Comparison of ENCODE assay signal across 14 cellular contexts in the genomic region with DNA sequence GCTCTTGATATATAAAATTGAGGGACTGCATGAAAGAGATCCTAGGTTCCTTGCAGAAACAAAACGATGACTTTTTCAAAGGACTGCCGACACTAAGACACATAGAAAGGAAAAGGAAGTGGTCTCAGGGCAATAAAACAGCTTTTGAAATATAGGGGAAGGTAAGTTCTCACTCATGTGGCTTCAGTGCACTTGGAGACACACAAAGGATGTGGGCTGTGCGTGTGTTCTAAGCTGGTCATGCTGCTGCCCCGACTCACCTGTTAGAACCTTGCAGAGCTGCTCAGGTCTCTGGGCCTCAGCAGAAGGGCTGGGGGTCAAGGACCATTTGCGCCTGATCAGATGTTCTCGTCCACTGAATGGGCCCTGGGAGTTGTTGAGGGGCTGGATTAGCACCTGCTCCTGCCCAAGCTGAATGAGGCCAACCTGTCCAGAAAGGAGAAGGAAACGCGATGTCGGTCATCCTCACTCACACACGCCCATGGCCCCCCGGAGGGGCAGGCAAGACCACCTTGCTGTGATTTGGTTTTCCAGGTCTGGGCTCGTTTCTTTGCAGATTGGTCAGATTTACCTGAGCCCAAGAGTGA. TPM values are rescaled to one million over a fixed set of nuclear protein-coding genes. Genes with fewer than 3 reads are reported as not detected.
DNase-seq lines count a peak whose midpoint lies in the region; ATAC-seq and TF ChIP-seq lines count a peak whose summit lies in the region.
"Had no signal": no experiment of that assay in that cellular context is flagged by ENCODE, and none has a peak within 500 bp of the region (broad histone marks: within the 10 kb centered on the region; RNA-seq: fewer than 3 reads in every experiment).

No MANE protein-coding gene starts in this region.

- H3K9me2 ChIP-seq in Loucy (replicated peaks; ENCODE audit: low read depth, low read length): no peaks in the 10 kb centered on the region

- POLR2A ChIA-PET in CD8-positive, alpha-beta memory T cell (lab: Charles Lee): interaction anchor here (0.6 to 1.5 kb wide), 4 partner anchors 9 to 284 kb away, joined by 3 to 10 read pairs (median 4); no protein-coding TSS in a partner anchor
- POLR2A ChIA-PET in naive thymus-derived CD8-positive, alpha-beta T cell (lab: Charles Lee): interaction anchor here (0.5 to 1.6 kb wide), 7 partner anchors 8 to 1414 kb away, joined by 3 to 13 read pairs (median 5); no protein-coding TSS in a partner anchor

- H3K4me1 Mint-ChIP-seq in CD8-positive, alpha-beta memory T cell: peaks cover 67 to 84% (median 77%) of the 10 kb centered on the region in 3 donors
- H3K4me1 Mint-ChIP-seq in activated T-cell treated with anti-CD3 and anti-CD28 coated beads, Interleukin-2, amount 50 U/mL, for 4 hours (ENCODE audit: low read depth): peaks cover 66% of the 10 kb centered on the region
- H3K4me1 Mint-ChIP-seq in naive thymus-derived CD8-positive, alpha-beta T cell: peaks cover 37 to 86% (median 78%) of the 10 kb centered on the region in 4 donors
- H3K4me1 Mint-ChIP-seq: CD14-positive monocyte had no signal

- H3K36me3 ChIP-seq in CD8-positive, alpha-beta memory T cell (ENCODE audit: insufficient read depth, low read length): no peaks in the 10 kb centered on the region
- H3K36me3 ChIP-seq in Loucy (ENCODE audit: insufficient read depth, low read length) (no peaks in the 10 kb centered on the region), mesenchymal stem cell (ENCODE audit: control insufficient read depth in 1 of 2, insufficient read depth in 2 of 2, low read depth in 1 of 2, low read length in 2 of 2) (no peaks in the 10 kb centered on the region)
- H3K36me3 ChIP-seq: left lung had no signal

- H4K91ac ChIP-seq in mesenchymal stem cell (ENCODE audit: low read length): no peak overlapping the region

- no peaks in the 10 kb centered on the region for H3K79me1 ChIP-seq in mesenchymal stem cell (replicated peaks; ENCODE audit: low read length, poor library complexity, severe bottlenecking)

- H3K4me2 ChIP-seq in Loucy (ENCODE audit: low read depth, low read length, poor library complexity, severe bottlenecking) (peak overlapping the region; percentile 88), mesenchymal stem cell (ENCODE audit: low read length, poor library complexity, severe bottlenecking) (no peak overlapping the region)

- no peak overlapping the region for H2BK15ac ChIP-seq in mesenchymal stem cell (ENCODE audit: low read depth, poor library complexity, severe bottlenecking)

- no peak for TF ChIP-seq CTCF in Loucy (conservative IDR thresholded peaks at IDR 0.05; ENCODE audit: low read length)

- no peak overlapping the region for H3K23ac ChIP-seq in mesenchymal stem cell (ENCODE audit: low read length in 2 of 2)

- H2BK12ac ChIP-seq in mesenchymal stem cell (ENCODE audit: low read length in 2 of 2): no peak overlapping the region

- peaks cover 0 to under 1% (median 0%) of the 10 kb centered on the region in 3 donors for H3K36me3 Mint-ChIP-seq in CD8-positive, alpha-beta memory T cell
- no peaks in the 10 kb centered on the region for H3K36me3 Mint-ChIP-seq in activated T-cell treated with anti-CD3 and anti-CD28 coated beads, Interleukin-2, amount 50 U/mL, for 4 hours (ENCODE audit: insufficient read depth)
- H3K36me3 Mint-ChIP-seq in naive thymus-derived CD8-positive, alpha-beta T cell: peaks cover 0 to 10% (median 0%) of the 10 kb centered on the region in 3 donors
- H3K36me3 Mint-ChIP-seq: CD14-positive monocyte had no signal

- H3K9me3 ChIP-seq in CD8-positive, alpha-beta memory T cell (ENCODE audit: low read length): no peaks in the 10 kb centered on the region
- H3K9me3 ChIP-seq in Loucy (ENCODE audit: insufficient read depth, low read depth, low read length) (no peaks in the 10 kb centered on the region), mesenchymal stem cell (ENCODE audit: control insufficient read depth, low read length) (no peaks in the 10 kb centered on the region)
- H3K9me3 ChIP-seq: left lung had no signal

- peak overlapping the region; percentile 45 to 96 (median 84) for H3K27ac Mint-ChIP-seq in CD8-positive, alpha-beta memory T cell
- peak overlapping the region in 9 of 10 donors; percentile 26 to 90 (median 72) for H3K27ac Mint-ChIP-seq in naive thymus-derived CD8-positive, alpha-beta T cell
- H3K27ac Mint-ChIP-seq: CD14-positive monocyte; dendritic cell treated with granulocyte-macrophage colony-stimulating factor and Interleukin-4, amounts not matched to agents 40 ng/mL and 50 ng/mL, for 4 days had no signal

- no peaks in the 10 kb centered on the region for H3K79me2 ChIP-seq in Loucy (ENCODE audit: insufficient read depth, low read length)

- no peak overlapping the region for H2AK5ac ChIP-seq in mesenchymal stem cell (ENCODE audit: low read length, severe bottlenecking)

- H3K4me3 Mint-ChIP-seq in CD8-positive, alpha-beta memory T cell: peak overlapping the region; percentile 60 to 88 (median 76)
- H3K4me3 Mint-ChIP-seq in activated T-cell treated with anti-CD3 and anti-CD28 coated beads, Interleukin-2, amount 50 U/mL, for 4 hours: peak overlapping the region; percentile 51
- peak overlapping the region; percentile 56 to 83 (median 78) for H3K4me3 Mint-ChIP-seq in naive thymus-derived CD8-positive, alpha-beta T cell
- H3K4me3 Mint-ChIP-seq: CD14-positive monocyte; dendritic cell treated with granulocyte-macrophage colony-stimulating factor and Interleukin-4, amounts not matched to agents 40 ng/mL and 50 ng/mL, for 4 days had no signal

- H3K9ac ChIP-seq in Loucy (ENCODE audit: low read depth, low read length, poor library complexity, severe bottlenecking) (peak overlapping the region; percentile 66), mesenchymal stem cell (ENCODE audit: low read length) (no peak overlapping the region)

- H3K4me1 ChIP-seq in CD8-positive, alpha-beta memory T cell (ENCODE audit: insufficient read depth, low read length): peaks cover 72% of the 10 kb centered on the region
- H3K4me1 ChIP-seq in Loucy (ENCODE audit: insufficient read depth, low read length, poor library complexity, severe bottlenecking) (peaks cover 89% of the 10 kb centered on the region), mesenchymal stem cell (ENCODE audit: control insufficient read depth, insufficient read depth, low read depth, low read length) (no peaks in the 10 kb centered on the region)
- H3K4me1 ChIP-seq: left lung had no signal

- H2AFZ ChIP-seq in Loucy (ENCODE audit: low read length) (peak overlapping the region; percentile 69; the same call in 1 of the 2 replicates), mesenchymal stem cell (ENCODE audit: low read depth, low read length) (no peak overlapping the region)

- 77% methylated on average over 12 of the region's 12 CpGs for WGBS in mesenchymal stem cell

- H3K27ac ChIP-seq in CD8-positive, alpha-beta memory T cell (ENCODE audit: low read depth, low read length): no peak overlapping the region
- no peak overlapping the region for H3K27ac ChIP-seq in mesenchymal stem cell (ENCODE audit: low read length, poor library complexity, severe bottlenecking)

- ATAC-seq in activated T-cell treated with anti-CD3 and anti-CD28 coated beads, Interleukin-2, amount 50 U/mL, for 4 hours: peak; percentile 61
- ATAC-seq in naive thymus-derived CD8-positive, alpha-beta T cell: peak; percentile 91 to 97
- ATAC-seq in GM18867 (IDR thresholded peaks at IDR 0.05; ENCODE audit: unreplicated experiment): no peak
- ATAC-seq: left lung, Panc1 had no signal

- H3K14ac ChIP-seq in mesenchymal stem cell (ENCODE audit: low read length in 2 of 2): no peak overlapping the region

- DNase-seq in CD8-positive, alpha-beta memory T cell: peak in 4 of 5 donors; percentile 9 to 75 (median 64)
- DNase-seq in activated T-cell treated with anti-CD3 and anti-CD28 coated beads, Interleukin-2, amount 50 U/mL, for 4 hours: no peak
- peak in 9 of 10 donors; percentile 17 to 85 (median 58) for DNase-seq in naive thymus-derived CD8-positive, alpha-beta T cell
- no peak for DNase-seq in NCI-H345 treated with DMSO at 0.1 percent for 48 hours (lab: John Stamatoyannopoulos, UW; ENCODE audit: unreplicated experiment)
- no peak for DNase-seq in mesenchymal stem cell
- DNase-seq: aorta, hypothalamus, left lung, NCI-H446 treated with DMSO at 0.1 percent for 48 hours had no signal

- no peaks in the 10 kb centered on the region for H3K27me3 ChIP-seq in CD8-positive, alpha-beta memory T cell (ENCODE audit: insufficient read depth, low read length, poor library complexity, severe bottlenecking)
- no peaks in the 10 kb centered on the region for H3K27me3 ChIP-seq in Loucy (ENCODE audit: insufficient read depth, low read length, poor library complexity, severe bottlenecking)
- peaks cover 0 to 51% of the 10 kb centered on the region in 2 experiments for H3K27me3 ChIP-seq in mesenchymal stem cell (ENCODE audit: control insufficient read depth in 1 of 2, insufficient read depth in 1 of 2, low read length in 2 of 2)

- H3K18ac ChIP-seq in mesenchymal stem cell (ENCODE audit: low read depth in 1 of 2, low read length in 2 of 2): no peak overlapping the region

- no peak overlapping the region for H2BK120ac ChIP-seq in mesenchymal stem cell (ENCODE audit: low read depth, low read length)

- H3K4ac ChIP-seq in mesenchymal stem cell (ENCODE audit: low read depth in 1 of 2, low read length in 2 of 2): no peak overlapping the region

- CTCF ChIA-PET in CD8-positive, alpha-beta memory T cell (lab: Charles Lee): interaction anchor here (0.8 to 6.9 kb wide), 8 partner anchors 9 to 678 kb away, joined by 3 to 61 read pairs (median 4); a partner anchor contains a TSS

- no peak overlapping the region for H4K8ac ChIP-seq in mesenchymal stem cell (ENCODE audit: low read length)

- H4K20me1 ChIP-seq in Loucy (ENCODE audit: insufficient read depth, low read length, poor library complexity, severe bottlenecking): no peaks in the 10 kb centered on the region

- H3K9me3 Mint-ChIP-seq in CD8-positive, alpha-beta memory T cell: no peaks in the 10 kb centered on the region
- H3K9me3 Mint-ChIP-seq in activated T-cell treated with anti-CD3 and anti-CD28 coated beads, Interleukin-2, amount 50 U/mL, for 4 hours: no peaks in the 10 kb centered on the region
- H3K9me3 Mint-ChIP-seq in naive thymus-derived CD8-positive, alpha-beta T cell: no peaks in the 10 kb centered on the region
- H3K9me3 Mint-ChIP-seq: dendritic cell treated with granulocyte-macrophage colony-stimulating factor and Interleukin-4, amounts not matched to agents 40 ng/mL and 50 ng/mL, for 4 days had no signal

- peak overlapping the region; percentile 58 for H3K4me3 ChIP-seq in CD8-positive, alpha-beta memory T cell (ENCODE audit: low read length)
- H3K4me3 ChIP-seq in Loucy (ENCODE audit: low read length, poor library complexity, severe bottlenecking) (peak overlapping the region; percentile 71), mesenchymal stem cell (ENCODE audit: insufficient read depth in 1 of 2, low read depth in 1 of 2, low read length in 2 of 2) (no peak overlapping the region)
- H3K4me3 ChIP-seq: left lung had no signal

- no peaks in the 10 kb centered on the region for H3K27me3 Mint-ChIP-seq in CD8-positive, alpha-beta memory T cell
- H3K27me3 Mint-ChIP-seq in activated T-cell treated with anti-CD3 and anti-CD28 coated beads, Interleukin-2, amount 50 U/mL, for 4 hours (ENCODE audit: low read depth): no peaks in the 10 kb centered on the region
- H3K27me3 Mint-ChIP-seq in naive thymus-derived CD8-positive, alpha-beta T cell: peaks cover 0 to 29% (median 3%) of the 10 kb centered on the region in 5 donors

- no peak overlapping the region for H2BK5ac ChIP-seq in mesenchymal stem cell (ENCODE audit: low read depth, low read length, poor library complexity, severe bottlenecking)

- H3F3A ChIP-seq in Loucy (ENCODE audit: low read depth): peaks cover 10% of the 10 kb centered on the region

RNA-seq across cellular contexts. Expression of a gene that starts 11.1 kb away (rescaled TPM):
- total RNA-seq in CD8-positive, alpha-beta memory T cell: 1 to 10 TPM; 1.2 to 1.9 TPM
- polyA plus RNA-seq in CD8-positive, alpha-beta memory T cell: 2.3 TPM
- total RNA-seq in activated T-cell treated with anti-CD3 and anti-CD28 coated beads, Interleukin-2, amount 50 U/mL, for 4 hours: 1 to 10 TPM; 2.6 to 3.9 (median 3.2) TPM
- 1 to 10 TPM; 2.4 to 4.6 TPM for total RNA-seq in naive thymus-derived CD8-positive, alpha-beta T cell
- 1 to 10 TPM in 1 of 3 donors, under 1 TPM in 2; 0.20 to 1.8 (median 0.29) TPM for polyA plus RNA-seq in naive thymus-derived CD8-positive, alpha-beta T cell
- 0.06 TPM for polyA plus RNA-seq in mesenchymal stem cell (2013, experiment 1 of 2)
- 0.08 TPM for polyA plus RNA-seq in mesenchymal stem cell (2013, experiment 2 of 2)

Comparison
In these comparisons a context has a peak if more than half of its experiments do, and no peak if none do; other contexts are left out.
1. DNase-seq: peak in CD8-positive, alpha-beta memory T cell (4 of 5) and naive thymus-derived CD8-positive, alpha-beta T cell (9 of 10); none in activated T-cell treated with anti-CD3 and anti-CD28 coated beads, Interleukin-2, amount 50 U/mL, for 4 hours (single experiment), NCI-H345 treated with DMSO at 0.1 percent for 48 hours (single experiment) and mesenchymal stem cell (single experiment).
2. H3K4me3 ChIP-seq: peak in CD8-positive, alpha-beta memory T cell (single experiment) and Loucy (single experiment); none in mesenchymal stem cell (0 of 2).
3. Peak in every context shown above with its lines, with median percentiles within 50 percentile points of each other: H3K4me3 Mint-ChIP-seq.